Comparison of ENCODE assay signal across 28 cellular contexts in genomic region chr12:91077228-91077954, GRCh38. TPM values are rescaled to one million over a fixed set of nuclear protein-coding genes. Genes with fewer than 3 reads are reported as not detected.
"Had no signal": no experiment of that assay in that cellular context is flagged by ENCODE, and none has a peak within 500 bp of the region (broad histone marks: within the 10 kb centered on the region; RNA-seq: fewer than 3 reads in every experiment).

No MANE protein-coding gene starts in this region.

- H3K4me3 ChIP-seq: Peyer's patch, SJSA1 had no signal

- H3K4me1 ChIP-seq: Peyer's patch had no signal

- H3K4me2 ChIP-seq: KMS-11 had no signal

- DNase-seq: activated CD4-positive, alpha-beta T cell treated with anti-CD3 and anti-CD28 coated beads for 48 hours; activated CD4-positive, alpha-beta T cell treated with anti-CD3 and anti-CD28 coated beads, Interleukin-2, amount 50 U/mL, for 4 hours; activated CD4-positive, CD25-positive, alpha-beta regulatory T cell treated with anti-CD3 and anti-CD28 coated beads, Interleukin-2, amount 50 U/mL, for 72 hours; activated CD8-positive, alpha-beta T cell treated with anti-CD3 and anti-CD28 coated beads, Interleukin-2, amount 10 ng/mL, durations not matched to agents 7 days and 5 days; activated effector memory CD4-positive, alpha-beta T cell treated with anti-CD3 and anti-CD28 coated beads, Interleukin-2, amount 50 U/mL, for 16 hours; activated naive CD4-positive, alpha-beta T cell treated with Interleukin-2 at 50 U/mL for 16 hours; activated T-cell treated with anti-CD3 and anti-CD28 coated beads, Interleukin-2, amount 50 U/mL, for 4 hours; amygdala; NCI-H1092 treated with DMSO at 0.1 percent for 48 hours; NCI-H1417 treated with DMSO at 0.1 percent for 48 hours; NCI-H1694; NCI-H2029; NCI-H2107; NCI-H2171 treated with DMSO at 0.1 percent for 48 hours; NCI-H345; NCI-H510A; NCI-H526 treated with DMSO at 0.1 percent for 48 hours; NCI-H82; NK-92 treated with Interleukin-12 subunit alpha and Interleukin-12 subunit beta, amount 100 ng/mL, for 24 hours; Peyer's patch; SHP77 had no signal

- H3K27ac Mint-ChIP-seq: activated CD8-positive, alpha-beta T cell treated with anti-CD3 and anti-CD28 coated beads, Interleukin-2, amount 10 ng/mL, durations not matched to agents 7 days and 5 days; activated naive CD4-positive, alpha-beta T cell treated with anti-CD3 and anti-CD28 coated beads, Interleukin-2, amount 50 U/mL, for 72 hours; brain; T-helper 1 cell treated with Interleukin-12 subunit alpha and Interleukin-12 subunit beta and Interleukin-4 antibody, amounts not matched to agents 30 μg/mL and 1 μg/mL, for 36 hours had no signal

- H3K4me3 Mint-ChIP-seq: activated CD8-positive, alpha-beta T cell treated with anti-CD3 and anti-CD28 coated beads, Interleukin-2, amount 10 ng/mL, durations not matched to agents 7 days and 5 days; activated T-cell treated with anti-CD3 and anti-CD28 coated beads, Interleukin-2, amount 50 U/mL, for 4 hours; brain; T-helper 1 cell treated with Interleukin-12 subunit alpha and Interleukin-12 subunit beta and Interleukin-4 antibody, amounts not matched to agents 30 μg/mL and 1 μg/mL, for 36 hours had no signal

- H3K36me3 Mint-ChIP-seq: activated naive CD4-positive, alpha-beta T cell treated with anti-CD3 and anti-CD28 coated beads, Interleukin-2, amount 50 U/mL, for 72 hours; brain had no signal

- H3K27ac ChIP-seq: KMS-11, Peyer's patch, SJSA1 had no signal

- ATAC-seq: activated CD8-positive, alpha-beta T cell treated with anti-CD3 and anti-CD28 coated beads, Interleukin-2, amount 10 ng/mL, durations not matched to agents 7 days and 5 days; activated naive CD4-positive, alpha-beta T cell treated with anti-CD3 and anti-CD28 coated beads, Interleukin-2, amount 50 U/mL, for 72 hours; activated T-cell treated with anti-CD3 and anti-CD28 coated beads, Interleukin-2, amount 50 U/mL, for 4 hours had no signal

- H3K9me3 Mint-ChIP-seq: activated naive CD4-positive, alpha-beta T cell treated with anti-CD3 and anti-CD28 coated beads, Interleukin-2, amount 50 U/mL, for 72 hours; activated T-cell treated with anti-CD3 and anti-CD28 coated beads, Interleukin-2, amount 50 U/mL, for 4 hours; brain; T-helper 1 cell treated with Interleukin-12 subunit alpha and Interleukin-12 subunit beta and Interleukin-4 antibody, amounts not matched to agents 30 μg/mL and 1 μg/mL, for 36 hours had no signal

- H3K27me3 ChIP-seq: Peyer's patch, SJSA1 had no signal

- FAIRE-seq: astrocyte had no signal

- H3K9me3 ChIP-seq: Peyer's patch, SJSA1 had no signal

- H3K36me3 ChIP-seq: Peyer's patch, SJSA1 had no signal

RNA-seq across cellular contexts. Expression of gene KERA, which starts 19.6 kb away (rescaled TPM):
- total RNA-seq: activated CD8-positive, alpha-beta T cell treated with anti-CD3 and anti-CD28 coated beads, Interleukin-2, amount 10 ng/mL, durations not matched to agents 7 days and 5 days; activated naive CD4-positive, alpha-beta T cell treated with anti-CD3 and anti-CD28 coated beads, Interleukin-2, amount 50 U/mL, for 72 hours; activated T-cell treated with anti-CD3 and anti-CD28 coated beads, Interleukin-2, amount 50 U/mL, for 4 hours; astrocyte; MCF 10A; Peyer's patch had no signal

RNA-seq across cellular contexts. Expression of gene LUM, which starts 33.9 kb away (rescaled TPM):
- total RNA-seq: activated CD8-positive, alpha-beta T cell treated with anti-CD3 and anti-CD28 coated beads, Interleukin-2, amount 10 ng/mL, durations not matched to agents 7 days and 5 days; activated naive CD4-positive, alpha-beta T cell treated with anti-CD3 and anti-CD28 coated beads, Interleukin-2, amount 50 U/mL, for 72 hours; MCF 10A had no signal
